In the genomic region with DNA sequence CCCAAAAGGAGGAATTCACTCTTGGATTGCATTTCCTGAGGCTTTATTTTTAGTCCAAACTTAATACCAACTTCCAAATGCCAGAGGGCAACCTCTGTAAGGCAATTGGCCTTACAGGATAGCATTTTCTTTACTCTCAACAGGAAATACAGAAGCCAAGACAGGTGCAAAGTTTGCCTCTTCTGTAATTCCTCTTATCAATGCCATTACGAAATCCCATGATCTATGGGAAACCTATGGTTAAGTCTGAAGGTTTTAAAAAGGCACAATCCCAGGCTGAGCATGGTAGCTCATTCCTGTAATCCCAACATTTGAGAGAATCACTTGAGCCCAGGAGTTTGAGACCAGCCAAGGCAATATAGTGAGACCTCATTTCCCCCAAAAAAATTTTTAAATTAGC, we compare ENCODE assay signal across 20 cellular contexts. TPM values are rescaled to one million over a fixed set of nuclear protein-coding genes. Genes with fewer than 3 reads are reported as not detected.
DNase-seq lines count a peak whose midpoint lies in the region; ATAC-seq, FAIRE-seq and TF ChIP-seq lines count a peak whose summit lies in the region.
"Had no signal": no experiment of that assay in that cellular context is flagged by ENCODE, and none has a peak within 500 bp of the region (broad histone marks: within the 10 kb centered on the region; RNA-seq: fewer than 3 reads in every experiment).

No MANE protein-coding gene starts in this region.

- peaks cover 61% of the 10 kb centered on the region for H3K36me3 Mint-ChIP-seq in activated naive CD4-positive, alpha-beta T cell treated with anti-CD3 and anti-CD28 coated beads for 36 hours (ENCODE audit: low read depth)
- peaks cover 91% of the 10 kb centered on the region for H3K36me3 Mint-ChIP-seq in Calu3 (ENCODE audit: insufficient read depth, unreplicated experiment)
- H3K36me3 Mint-ChIP-seq in astrocyte (ENCODE audit: low read depth, unreplicated experiment): peaks cover 43% of the 10 kb centered on the region

- CTCF ChIA-PET in activated naive CD4-positive, alpha-beta T cell treated with anti-CD3 and anti-CD28 coated beads for 36 hours (lab: Charles Lee): interaction anchor here (0.6 to 3.2 kb wide), 5 partner anchors 11 to 34 kb away, joined by 3 to 13 read pairs (median 4); no protein-coding TSS in a partner anchor
- CTCF ChIA-PET in Calu3 (lab: Charles Lee): interaction anchor here (2.3 kb wide), 1 partner anchor 11 kb away, joined by 6 read pairs; no protein-coding TSS in a partner anchor

- TF ChIP-seq CTCF in Calu3 (IDR thresholded peaks at IDR 0.05; ENCODE audit: unreplicated experiment): no peak
- TF ChIP-seq CTCF in astrocyte (IDR thresholded peaks at IDR 0.05; ENCODE audit: insufficient read depth, low read depth, low read length): no peak
- TF ChIP-seq CTCF in gastrocnemius medialis (IDR thresholded peaks at IDR 0.05 in 4 of 5, conservative IDR thresholded peaks at IDR 0.05 in 1 of 5): no peak

- no peak for TF ChIP-seq POLR2A in gastrocnemius medialis (IDR thresholded peaks at IDR 0.05)

- H3K36me3 ChIP-seq in astrocyte (ENCODE audit: insufficient read depth, low read length) (peaks cover 86% of the 10 kb centered on the region), gastrocnemius medialis (peaks cover 0 to 71% of the 10 kb centered on the region in 2 donors)

- H3K4me2 ChIP-seq in astrocyte (ENCODE audit: low read length): no peak overlapping the region

- H4K20me1 ChIP-seq in astrocyte (ENCODE audit: insufficient read depth, low read length): peaks cover 87% of the 10 kb centered on the region

- H3K27me3 ChIP-seq in astrocyte (ENCODE audit: insufficient read depth, low read length): no peaks in the 10 kb centered on the region
- H3K27me3 ChIP-seq in gastrocnemius medialis: no peaks in the 10 kb centered on the region
- H3K27me3 ChIP-seq: BE2C, Peyer's patch had no signal

- H3K9ac ChIP-seq in astrocyte (ENCODE audit: low read length): no peak overlapping the region

- H3K27me3 Mint-ChIP-seq in activated naive CD4-positive, alpha-beta T cell treated with anti-CD3 and anti-CD28 coated beads for 36 hours (ENCODE audit: low read depth): no peaks in the 10 kb centered on the region
- H3K27me3 Mint-ChIP-seq in Calu3 (ENCODE audit: unreplicated experiment) (no peaks in the 10 kb centered on the region), astrocyte (ENCODE audit: low read depth, unreplicated experiment) (no peaks in the 10 kb centered on the region)
- H3K27me3 Mint-ChIP-seq: CD4-positive, alpha-beta T cell had no signal

- BruUV-seq in Calu3 (replicated peaks; lab: Mats Ljungman, UMichigan): TSS peak; percentile 3

- H3K79me2 ChIP-seq in astrocyte (ENCODE audit: insufficient read depth, low read length): peaks cover 97% of the 10 kb centered on the region

- no peaks in the 10 kb centered on the region for H3K9me3 ChIP-seq in astrocyte (ENCODE audit: insufficient read depth, low read depth, low read length)
- no peaks in the 10 kb centered on the region for H3K9me3 ChIP-seq in gastrocnemius medialis
- H3K9me3 ChIP-seq: BE2C, Caco-2, Peyer's patch had no signal

- intact Hi-C loops in activated naive CD4-positive, alpha-beta T cell treated with anti-CD3 and anti-CD28 coated beads for 36 hours (cut with micrococcal nuclease): no loop called here
- intact Hi-C loops in Calu3 (cut with micrococcal nuclease; ENCODE audit: unreplicated experiment): no loop called here
- intact Hi-C loops in gastrocnemius medialis (cut with DNase I; ENCODE audit: low total_unique reads): no loop called here

- H3K4me1 Mint-ChIP-seq in activated naive CD4-positive, alpha-beta T cell treated with anti-CD3 and anti-CD28 coated beads for 36 hours (ENCODE audit: low read depth): peaks cover 25% of the 10 kb centered on the region
- H3K4me1 Mint-ChIP-seq in Calu3 (ENCODE audit: low read depth, unreplicated experiment) (peaks cover 26% of the 10 kb centered on the region), astrocyte (ENCODE audit: low read depth, unreplicated experiment) (peaks cover 48% of the 10 kb centered on the region)

- in situ Hi-C loops in gastrocnemius medialis (cut with MboI; ENCODE audit: low sequenced_read_pairs in 4 of 4): no loop called here

- no peak for DNase-seq in activated naive CD4-positive, alpha-beta T cell treated with anti-CD3 and anti-CD28 coated beads for 36 hours
- no peak for DNase-seq in activated naive CD4-positive, alpha-beta T cell treated with anti-CD3 and anti-CD28 coated beads, Interleukin-2, amount 50 U/mL, for 16 hours
- DNase-seq in Calu3: no peak
- DNase-seq in astrocyte (ENCODE audit: low read depth): no peak
- no peak for DNase-seq in gastrocnemius medialis
- no peak for DNase-seq in HK-2 (ENCODE audit: unreplicated experiment)
- no peak for DNase-seq in occipital lobe (lab: John Stamatoyannopoulos, UW)
- DNase-seq: BE2C; Caco-2; CD4-positive, alpha-beta T cell; GF-D8; GOT3; KG1; NCI-H1417; NCI-H187; NCI-H526 had no signal

- H3K4me3 Mint-ChIP-seq in activated naive CD4-positive, alpha-beta T cell treated with anti-CD3 and anti-CD28 coated beads for 36 hours: no peak overlapping the region
- H3K4me3 Mint-ChIP-seq in Calu3 (ENCODE audit: low read depth, unreplicated experiment) (no peak overlapping the region), astrocyte (ENCODE audit: unreplicated experiment) (no peak overlapping the region)
- H3K4me3 Mint-ChIP-seq: CD4-positive, alpha-beta T cell had no signal

- H3K27ac ChIP-seq in astrocyte (ENCODE audit: low read depth, low read length): no peak overlapping the region
- peak overlapping the region; percentile 53 to 99 (median 96) for H3K27ac ChIP-seq in gastrocnemius medialis
- H3K27ac ChIP-seq: Peyer's patch had no signal

- FAIRE-seq in astrocyte (lab: Jason Lieb, UNC): no peak

- H3K9me3 Mint-ChIP-seq in activated naive CD4-positive, alpha-beta T cell treated with anti-CD3 and anti-CD28 coated beads for 36 hours: no peaks in the 10 kb centered on the region
- no peaks in the 10 kb centered on the region for H3K9me3 Mint-ChIP-seq in Calu3 (ENCODE audit: low read depth, unreplicated experiment)
- H3K9me3 Mint-ChIP-seq in astrocyte (ENCODE audit: unreplicated experiment): no peaks in the 10 kb centered on the region
- H3K9me3 Mint-ChIP-seq: CD4-positive, alpha-beta T cell had no signal

- peaks cover 11% of the 10 kb centered on the region for H3K4me1 ChIP-seq in astrocyte (ENCODE audit: insufficient read depth, low read length)
- H3K4me1 ChIP-seq in gastrocnemius medialis: peaks cover 50 to 55% of the 10 kb centered on the region in 2 donors
- H3K4me1 ChIP-seq: BE2C, Peyer's patch had no signal

- ATAC-seq in gastrocnemius medialis (no peak), GM21423 (IDR thresholded peaks at IDR 0.05; ENCODE audit: unreplicated experiment) (no peak)
- ATAC-seq: Right ventricle myocardium inferior had no signal

- H2AFZ ChIP-seq in astrocyte (ENCODE audit: low read depth, low read length): no peak overlapping the region

- H3K27ac Mint-ChIP-seq in activated naive CD4-positive, alpha-beta T cell treated with anti-CD3 and anti-CD28 coated beads for 36 hours: peak overlapping the region; percentile 56
- H3K27ac Mint-ChIP-seq in Calu3 (ENCODE audit: unreplicated experiment): no peak overlapping the region
- H3K27ac Mint-ChIP-seq in astrocyte (ENCODE audit: unreplicated experiment): peak overlapping the region; percentile 66
- H3K27ac Mint-ChIP-seq: CD4-positive, alpha-beta T cell had no signal

- H3K4me3 ChIP-seq in astrocyte (ENCODE audit: insufficient read depth, low read depth, low read length): no peak overlapping the region
- H3K4me3 ChIP-seq in gastrocnemius medialis: no peak overlapping the region
- H3K4me3 ChIP-seq: Peyer's patch had no signal

RNA-seq across cellular contexts. Expression of gene PKM, which starts 14.9 kb away (rescaled TPM):
- total RNA-seq in activated naive CD4-positive, alpha-beta T cell treated with anti-CD3 and anti-CD28 coated beads for 36 hours: 1,000 to 10,000 TPM; 1,794 to 1,797 TPM
- 1,874 and 1,922 TPM in 2 replicates for total RNA-seq in Calu3 (2022)
- total RNA-seq in astrocyte: 2,189 and 2,288 TPM in 2 replicates
- total RNA-seq in gastrocnemius medialis: 100 to 1,000 TPM; 691 to 946 (median 810) TPM
- 258 TPM for total RNA-seq in occipital lobe

RNA-seq across cellular contexts. Expression of gene GRAMD2A, which starts 18.5 kb away (rescaled TPM):
- total RNA-seq in activated naive CD4-positive, alpha-beta T cell treated with anti-CD3 and anti-CD28 coated beads for 36 hours: not detected
- total RNA-seq in Calu3 (2022): 0.95 and 2.2 TPM in 2 replicates
- total RNA-seq in astrocyte: 0.68 and 0.77 TPM in 2 replicates
- not detected for total RNA-seq in gastrocnemius medialis
- total RNA-seq in occipital lobe: 0.47 TPM
- total RNA-seq: A172; CD4-positive, alpha-beta T cell; Right ventricle myocardium inferior had no signal

RNA-seq across cellular contexts. Expression of gene PARP6, which starts 56.3 kb away (rescaled TPM):
- total RNA-seq in activated naive CD4-positive, alpha-beta T cell treated with anti-CD3 and anti-CD28 coated beads for 36 hours: 10 to 100 TPM; 38.8 to 44.7 TPM
- total RNA-seq in Calu3 (2022): 110 and 125 TPM in 2 replicates
- 49.9 and 62.7 TPM in 2 replicates for total RNA-seq in astrocyte
- 10 to 100 TPM; 51.7 to 84.7 (median 66.9) TPM for total RNA-seq in gastrocnemius medialis
- 54.6 TPM for total RNA-seq in occipital lobe
